Comparison of ENCODE assay signal across 23 cellular contexts in the genomic region with DNA sequence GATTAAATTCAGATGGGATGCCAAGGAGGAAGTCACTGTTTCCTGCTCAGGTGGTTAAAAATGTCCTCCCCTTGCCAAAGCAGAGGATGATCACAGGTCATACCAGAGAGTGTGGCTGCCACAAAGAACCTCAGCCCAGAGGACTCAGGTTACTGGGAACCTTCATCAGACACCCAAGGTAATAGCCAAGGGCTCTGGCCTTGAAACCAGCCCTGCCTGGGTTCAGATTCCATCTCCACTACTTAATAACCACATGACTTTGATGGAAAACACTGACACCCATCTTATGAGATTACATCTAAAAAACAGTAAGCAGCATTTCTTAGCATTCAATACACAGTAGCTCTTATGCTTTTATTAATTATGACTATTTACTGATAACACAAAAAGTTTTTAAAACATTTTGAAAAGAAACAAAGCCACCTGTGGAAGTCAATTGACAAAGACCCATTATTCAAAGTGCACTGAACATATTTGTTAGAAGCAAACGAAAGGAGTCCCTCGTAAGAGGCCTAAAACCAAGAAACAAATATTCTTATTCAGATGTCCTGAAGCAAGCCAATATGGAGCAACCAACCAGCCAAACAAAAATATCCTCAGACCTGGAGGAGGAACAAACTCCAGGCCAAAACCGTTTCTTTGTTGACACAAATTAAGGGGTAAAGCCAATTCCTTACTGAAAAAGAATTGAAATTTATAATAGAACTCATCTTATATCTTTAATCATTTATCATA.
DNase-seq lines count a peak whose midpoint lies in the region; ATAC-seq and TF ChIP-seq lines count a peak whose summit lies in the region.
"Had no signal": no experiment of that assay in that cellular context is flagged by ENCODE, and none has a peak within 500 bp of the region (broad histone marks: within the 10 kb centered on the region; RNA-seq: fewer than 3 reads in every experiment).

No MANE protein-coding gene starts in this region.

- H3F3A ChIP-seq in SK-N-SH (replicated peaks; ENCODE audit: insufficient read depth) = no peaks in the 10 kb centered on the region

- no peak overlapping the region for H3K27ac ChIP-seq in SK-N-SH (ENCODE audit: low read depth in 2 of 2, low read length in 1 of 2)
- H3K27ac ChIP-seq in suprapubic skin = peak overlapping the region; percentile 32
- H3K27ac ChIP-seq: adrenal gland, coronary artery had no signal

- H3K9me2 ChIP-seq in SK-N-SH = no peaks in the 10 kb centered on the region

- H3K36me3 ChIP-seq in SK-N-SH (replicated peaks in 1 of 2; ENCODE audit: control insufficient read depth in 1 of 2, insufficient read depth in 2 of 2, low read length in 1 of 2) = no peaks in the 10 kb centered on the region
- H3K36me3 ChIP-seq in suprapubic skin = no peaks in the 10 kb centered on the region
- H3K36me3 ChIP-seq: adrenal gland had no signal

- TF ChIP-seq EP300 in SK-N-SH (IDR thresholded peaks at IDR 0.05; ENCODE audit: borderline replicate concordance in 1 of 2, low read depth in 1 of 2, low read length in 1 of 2) (peak in 1 of 2 experiments; percentile 13; a peak in 1 of 4 replicates), suprapubic skin (IDR thresholded peaks at IDR 0.05) (no peak)

- DNase-seq in SK-N-SH (peak; percentile 19), SK-N-DZ (ENCODE audit: low spot score) (peak; percentile 87), kidney tubule cell (ENCODE audit: low spot score) (peak; percentile 3), suprapubic skin (ENCODE audit: low spot score in 2 of 2) (no peak), NCI-H1048 (lab: John Stamatoyannopoulos, UW) (no peak), NCI-H1105 treated with DMSO at 0.1 percent for 48 hours (lab: John Stamatoyannopoulos, UW) (no peak)
- DNase-seq: ACHN; activated CD4-positive, alpha-beta T cell treated with anti-CD3 and anti-CD28 coated beads for 36 hours; activated CD8-positive, alpha-beta memory T cell treated with anti-CD3 and anti-CD28 coated beads for 24 hours; activated naive CD4-positive, alpha-beta T cell; activated T-cell treated with anti-CD3 and anti-CD28 coated beads, Interleukin-2, amount 50 U/mL, for 1 hour; adrenal gland; C1 segment of cervical spinal cord; kidney glomerular epithelial cell; NCI-H1092 treated with DMSO at 0.1 percent for 48 hours; NCI-H1930; NCI-H446; SHP77; T-helper 17 cell had no signal

- H3K4me1 ChIP-seq in SK-N-SH (ENCODE audit: control insufficient read depth in 1 of 2, insufficient read depth in 2 of 2, low read depth in 1 of 2, low read length in 1 of 2) (peaks cover 0 to 7% of the 10 kb centered on the region in 2 experiments; a peak in 2 of 4 replicates), suprapubic skin (no peaks in the 10 kb centered on the region)
- H3K4me1 ChIP-seq: adrenal gland had no signal

- CTCF ChIA-PET in SK-N-SH (lab: Yijun Ruan, JAX) = interaction anchor here (0.6 to 1.0 kb wide), 2 partner anchors 69 to 243 kb away, joined by 3 read pairs; no protein-coding TSS in a partner anchor

- no peak overlapping the region for H3K4me3 ChIP-seq in SK-N-SH (ENCODE audit: low read depth in 2 of 2, low read length in 1 of 2)
- H3K4me3 ChIP-seq in suprapubic skin = no peak overlapping the region
- H3K4me3 ChIP-seq: adrenal gland, coronary artery had no signal

- no peak overlapping the region for H2AFZ ChIP-seq in SK-N-SH (ENCODE audit: low read depth)

- H3K4me2 ChIP-seq in SK-N-SH = no peak overlapping the region

- no peaks in the 10 kb centered on the region for H3K79me2 ChIP-seq in SK-N-SH (ENCODE audit: insufficient read depth)

- no peaks in the 10 kb centered on the region for H4K20me1 ChIP-seq in SK-N-SH (ENCODE audit: insufficient read depth)

- POLR2A ChIA-PET in SK-N-SH (lab: Yijun Ruan, JAX) = no interaction called here

- TF ChIP-seq POLR2A in suprapubic skin (IDR thresholded peaks at IDR 0.05) = no peak

- no peak overlapping the region for H3K9ac ChIP-seq in SK-N-SH

- ATAC-seq in SK-N-SH treated with all-trans-retinoic acid at 6 μM for 48 hours (no peak), HG03521 (IDR thresholded peaks at IDR 0.05; ENCODE audit: unreplicated experiment) (no peak)
- ATAC-seq: activated CD4-positive, alpha-beta T cell treated with anti-CD3 and anti-CD28 coated beads for 36 hours; PC-3; T-helper 17 cell had no signal

- no peaks in the 10 kb centered on the region for H3K9me3 ChIP-seq in SK-N-SH
- H3K9me3 ChIP-seq in suprapubic skin = no peaks in the 10 kb centered on the region
- H3K9me3 ChIP-seq: adrenal gland had no signal

- no peak for TF ChIP-seq CTCF in SK-N-SH (IDR thresholded peaks at IDR 0.05)
- no peak for TF ChIP-seq CTCF in suprapubic skin (IDR thresholded peaks at IDR 0.05)

- WGBS in SK-N-SH (ENCODE audit: low lambda C conversion rate) = 79% methylated on average over 3 of the region's 3 CpGs
- 71% methylated on average over 3 of the region's 3 CpGs for WGBS in suprapubic skin

- no peak for TF ChIP-seq RAD21 in SK-N-SH (IDR thresholded peaks at IDR 0.05; ENCODE audit: low read length)

- H3K27me3 ChIP-seq in SK-N-SH (ENCODE audit: insufficient read depth) = no peaks in the 10 kb centered on the region
- no peaks in the 10 kb centered on the region for H3K27me3 ChIP-seq in suprapubic skin
- H3K27me3 ChIP-seq: adrenal gland had no signal

TF ChIP-seq in SK-N-SH, 30 proteins besides CTCF, POLR2A, EP300 and RAD21:
- TF ChIP-seq YY1 (IDR thresholded peaks at IDR 0.05; ENCODE audit: low read depth) = no peak
- TF ChIP-seq TCF12 (IDR thresholded peaks at IDR 0.05) = 0 out of 2 replicates have a peak, but pooled peaks have one; percentile 8
- no peak for TF ChIP-seq JUND (IDR thresholded peaks at IDR 0.05)
- TF ChIP-seq PBX3 (IDR thresholded peaks at IDR 0.05) = 0 out of 2 replicates have a peak, but pooled peaks have one; percentile 17
- no peak for TF ChIP-seq FOXM1 (IDR thresholded peaks at IDR 0.05; ENCODE audit: low read depth)

TF ChIP-seq in SK-N-SH treated with all-trans-retinoic acid at 6 μM for 48 hours, 23 proteins besides CTCF, POLR2A, EP300 and RAD21 (continues in another document):
- TF ChIP-seq ZNF8 (CRISPR knock-in tag; IDR thresholded peaks at IDR 0.05) (no peak), ARNTL (CRISPR knock-in tag; IDR thresholded peaks at IDR 0.05; ENCODE audit: borderline replicate concordance, low read depth) (no peak), SNAI2 (CRISPR knock-in tag; IDR thresholded peaks at IDR 0.05) (no peak), OSR1 (CRISPR knock-in tag; IDR thresholded peaks at IDR 0.05) (no peak), ZC3H10 (CRISPR knock-in tag; IDR thresholded peaks at IDR 0.05) (no peak), PPARA (CRISPR knock-in tag; IDR thresholded peaks at IDR 0.05; ENCODE audit: borderline replicate concordance) (no peak), ISL1 (CRISPR knock-in tag; IDR thresholded peaks at IDR 0.05) (no peak), ESRRG (CRISPR knock-in tag; IDR thresholded peaks at IDR 0.05) (no peak), ZNF565 (CRISPR knock-in tag; conservative IDR thresholded peaks at IDR 0.05; ENCODE audit: low read depth) (no peak), GLIS3 (CRISPR knock-in tag; IDR thresholded peaks at IDR 0.05) (no peak), ZNF70 (CRISPR knock-in tag; IDR thresholded peaks at IDR 0.05) (no peak), TOX (CRISPR knock-in tag; IDR thresholded peaks at IDR 0.05; ENCODE audit: borderline replicate concordance) (no peak), POU6F1 (CRISPR knock-in tag; IDR thresholded peaks at IDR 0.05; ENCODE audit: borderline replicate concordance, low read depth) (no peak)
- TF ChIP-seq, protein P1, sequence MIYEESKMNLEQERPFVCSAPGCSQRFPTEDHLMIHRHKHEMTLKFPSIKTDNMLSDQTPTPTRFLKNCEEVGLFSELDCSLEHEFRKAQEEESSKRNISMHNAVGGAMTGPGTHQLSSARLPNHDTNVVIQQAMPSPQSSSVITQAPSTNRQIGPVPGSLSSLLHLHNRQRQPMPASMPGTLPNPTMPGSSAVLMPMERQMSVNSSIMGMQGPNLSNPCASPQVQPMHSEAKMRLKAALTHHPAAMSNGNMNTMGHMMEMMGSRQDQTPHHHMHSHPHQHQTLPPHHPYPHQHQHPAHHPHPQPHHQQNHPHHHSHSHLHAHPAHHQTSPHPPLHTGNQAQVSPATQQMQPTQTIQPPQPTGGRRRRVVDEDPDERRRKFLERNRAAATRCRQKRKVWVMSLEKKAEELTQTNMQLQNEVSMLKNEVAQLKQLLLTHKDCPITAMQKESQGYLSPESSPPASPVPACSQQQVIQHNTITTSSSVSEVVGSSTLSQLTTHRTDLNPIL (CRISPR knock-in tag; IDR thresholded peaks at IDR 0.05; ENCODE audit: low read depth) = no peak
- TF ChIP-seq, protein P2, sequence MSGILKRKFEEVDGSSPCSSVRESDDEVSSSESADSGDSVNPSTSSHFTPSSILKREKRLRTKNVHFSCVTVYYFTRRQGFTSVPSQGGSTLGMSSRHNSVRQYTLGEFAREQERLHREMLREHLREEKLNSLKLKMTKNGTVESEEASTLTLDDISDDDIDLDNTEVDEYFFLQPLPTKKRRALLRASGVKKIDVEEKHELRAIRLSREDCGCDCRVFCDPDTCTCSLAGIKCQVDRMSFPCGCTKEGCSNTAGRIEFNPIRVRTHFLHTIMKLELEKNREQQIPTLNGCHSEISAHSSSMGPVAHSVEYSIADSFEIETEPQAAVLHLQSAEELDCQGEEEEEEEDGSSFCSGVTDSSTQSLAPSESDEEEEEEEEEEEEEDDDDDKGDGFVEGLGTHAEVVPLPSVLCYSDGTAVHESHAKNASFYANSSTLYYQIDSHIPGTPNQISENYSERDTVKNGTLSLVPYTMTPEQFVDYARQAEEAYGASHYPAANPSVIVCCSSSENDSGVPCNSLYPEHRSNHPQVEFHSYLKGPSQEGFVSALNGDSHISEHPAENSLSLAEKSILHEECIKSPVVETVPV (CRISPR knock-in tag; IDR thresholded peaks at IDR 0.05) = no peak

Comparison
In these comparisons a context has a peak if more than half of its experiments do, and no peak if none do; other contexts are left out.
1. DNase-seq: peak in SK-N-SH (single experiment), SK-N-DZ (single experiment) and kidney tubule cell (single experiment); none in suprapubic skin (0 of 2), NCI-H1048 (single experiment) and NCI-H1105 treated with DMSO at 0.1 percent for 48 hours (single experiment).